Comparison of ENCODE assay signal across 22 cellular contexts in genomic region chr22:49845666-49846459, GRCh38. TPM values are rescaled to one million over a fixed set of nuclear protein-coding genes. Genes with fewer than 3 reads are reported as not detected.
DNase-seq lines count a peak whose midpoint lies in the region; ATAC-seq and TF ChIP-seq lines count a peak whose summit lies in the region.
"Had no signal": no experiment of that assay in that cellular context is flagged by ENCODE, and none has a peak within 500 bp of the region (broad histone marks: within the 10 kb centered on the region; RNA-seq: fewer than 3 reads in every experiment).

No MANE protein-coding gene starts in this region.

- DNase-seq in activated naive CD4-positive, alpha-beta T cell treated with anti-CD3 and anti-CD28 coated beads, Interleukin-2, amount 10 ng/mL, durations not matched to agents 7 days and 5 days, result no peak
- DNase-seq in CD4-positive, alpha-beta T cell, result no peak
- peak; percentile 55 for DNase-seq in posterior vena cava (ENCODE audit: low spot score)
- no peak for DNase-seq in activated T-cell treated with anti-CD3 and anti-CD28 coated beads for 4 hours
- no peak for DNase-seq in cortex of kidney (lab: John Stamatoyannopoulos, UW)
- DNase-seq in activated CD4-positive, alpha-beta memory T cell treated with anti-CD3 and anti-CD28 coated beads, Interleukin-2, amount 10 ng/mL, durations not matched to agents 7 days and 5 days, result no peak
- DNase-seq: 8988T; ACHN; CD4-positive, CD25-positive, alpha-beta regulatory T cell; CD8-positive, alpha-beta memory T cell; DMS 273 treated with DMSO at 0.1 percent for 48 hours; DMS79; EL; GDM1; GM23248; H7; HCEC 1CT had no signal

- H3K27ac Mint-ChIP-seq in activated naive CD4-positive, alpha-beta T cell treated with anti-CD3 and anti-CD28 coated beads, Interleukin-2, amount 50 U/mL, for 24 hours, result peak overlapping the region; percentile 35
- no peak overlapping the region for H3K27ac Mint-ChIP-seq in activated naive CD4-positive, alpha-beta T cell treated with anti-CD3 and anti-CD28 coated beads, Interleukin-2, amount 10 ng/mL, durations not matched to agents 7 days and 5 days
- no peak overlapping the region for H3K27ac Mint-ChIP-seq in CD4-positive, alpha-beta T cell
- H3K27ac Mint-ChIP-seq in activated CD4-positive, alpha-beta memory T cell treated with anti-CD3 and anti-CD28 coated beads, Interleukin-2, amount 10 ng/mL, durations not matched to agents 7 days and 5 days, result no peak overlapping the region

- H3K9me3 ChIP-seq in CD4-positive, alpha-beta T cell (ENCODE audit: control insufficient read depth, low read length), result no peaks in the 10 kb centered on the region
- H3K9me3 ChIP-seq: A549, BLaER1 had no signal

- no peaks in the 10 kb centered on the region for H3K36me3 Mint-ChIP-seq in activated naive CD4-positive, alpha-beta T cell treated with anti-CD3 and anti-CD28 coated beads, Interleukin-2, amount 50 U/mL, for 24 hours
- H3K36me3 Mint-ChIP-seq in activated naive CD4-positive, alpha-beta T cell treated with anti-CD3 and anti-CD28 coated beads, Interleukin-2, amount 10 ng/mL, durations not matched to agents 7 days and 5 days, result no peaks in the 10 kb centered on the region
- no peaks in the 10 kb centered on the region for H3K36me3 Mint-ChIP-seq in CD4-positive, alpha-beta T cell (ENCODE audit: low read depth)
- H3K36me3 Mint-ChIP-seq in activated CD4-positive, alpha-beta memory T cell treated with anti-CD3 and anti-CD28 coated beads, Interleukin-2, amount 10 ng/mL, durations not matched to agents 7 days and 5 days (ENCODE audit: low read depth), result peaks cover 3% of the 10 kb centered on the region
- H3K36me3 Mint-ChIP-seq: CD4-positive, CD25-positive, alpha-beta regulatory T cell; CD8-positive, alpha-beta memory T cell had no signal

- H3K27me3 ChIP-seq in CD4-positive, alpha-beta T cell (ENCODE audit: control insufficient read depth, insufficient read depth, low read length), result no peaks in the 10 kb centered on the region

- peaks cover 9% of the 10 kb centered on the region for H3K4me1 Mint-ChIP-seq in activated naive CD4-positive, alpha-beta T cell treated with anti-CD3 and anti-CD28 coated beads, Interleukin-2, amount 50 U/mL, for 24 hours
- H3K4me1 Mint-ChIP-seq in activated naive CD4-positive, alpha-beta T cell treated with anti-CD3 and anti-CD28 coated beads, Interleukin-2, amount 10 ng/mL, durations not matched to agents 7 days and 5 days, result peaks cover 13% of the 10 kb centered on the region
- H3K4me1 Mint-ChIP-seq in CD4-positive, alpha-beta T cell (ENCODE audit: low read depth), result peaks cover 8% of the 10 kb centered on the region
- peaks cover 23% of the 10 kb centered on the region for H3K4me1 Mint-ChIP-seq in activated CD4-positive, alpha-beta memory T cell treated with anti-CD3 and anti-CD28 coated beads, Interleukin-2, amount 10 ng/mL, durations not matched to agents 7 days and 5 days

- H3K4me3 Mint-ChIP-seq in activated naive CD4-positive, alpha-beta T cell treated with anti-CD3 and anti-CD28 coated beads, Interleukin-2, amount 50 U/mL, for 24 hours, result no peak overlapping the region
- no peak overlapping the region for H3K4me3 Mint-ChIP-seq in activated naive CD4-positive, alpha-beta T cell treated with anti-CD3 and anti-CD28 coated beads, Interleukin-2, amount 10 ng/mL, durations not matched to agents 7 days and 5 days
- peak overlapping the region; percentile 46 for H3K4me3 Mint-ChIP-seq in CD4-positive, alpha-beta T cell
- no peak overlapping the region for H3K4me3 Mint-ChIP-seq in activated CD4-positive, alpha-beta memory T cell treated with anti-CD3 and anti-CD28 coated beads, Interleukin-2, amount 10 ng/mL, durations not matched to agents 7 days and 5 days

- POLR2A ChIA-PET in CD4-positive, alpha-beta T cell (lab: Charles Lee), result no interaction called here
- POLR2A ChIA-PET in activated CD4-positive, alpha-beta memory T cell treated with anti-CD3 and anti-CD28 coated beads, Interleukin-2, amount 10 ng/mL, durations not matched to agents 7 days and 5 days (lab: Charles Lee), result interaction anchor here (0.9 to 2.0 kb wide), 5 partner anchors 9 to 115 kb away, joined by 3 to 7 read pairs (median 4); partner anchors contain the start of gene PIM3

- no peaks in the 10 kb centered on the region for H3K9me3 Mint-ChIP-seq in activated naive CD4-positive, alpha-beta T cell treated with anti-CD3 and anti-CD28 coated beads, Interleukin-2, amount 50 U/mL, for 24 hours
- no peaks in the 10 kb centered on the region for H3K9me3 Mint-ChIP-seq in activated naive CD4-positive, alpha-beta T cell treated with anti-CD3 and anti-CD28 coated beads, Interleukin-2, amount 10 ng/mL, durations not matched to agents 7 days and 5 days
- no peaks in the 10 kb centered on the region for H3K9me3 Mint-ChIP-seq in CD4-positive, alpha-beta T cell
- no peaks in the 10 kb centered on the region for H3K9me3 Mint-ChIP-seq in activated CD4-positive, alpha-beta memory T cell treated with anti-CD3 and anti-CD28 coated beads, Interleukin-2, amount 10 ng/mL, durations not matched to agents 7 days and 5 days
- H3K9me3 Mint-ChIP-seq: CD8-positive, alpha-beta memory T cell had no signal

- CTCF ChIA-PET in activated naive CD4-positive, alpha-beta T cell treated with anti-CD3 and anti-CD28 coated beads, Interleukin-2, amount 10 ng/mL, durations not matched to agents 7 days and 5 days (lab: Charles Lee), result no interaction called here
- CTCF ChIA-PET in CD4-positive, alpha-beta T cell (lab: Charles Lee), result no interaction called here
- CTCF ChIA-PET in activated CD4-positive, alpha-beta memory T cell treated with anti-CD3 and anti-CD28 coated beads, Interleukin-2, amount 10 ng/mL, durations not matched to agents 7 days and 5 days (lab: Charles Lee), result no interaction called here

- no peaks in the 10 kb centered on the region for H3K27me3 Mint-ChIP-seq in activated naive CD4-positive, alpha-beta T cell treated with anti-CD3 and anti-CD28 coated beads, Interleukin-2, amount 50 U/mL, for 24 hours
- H3K27me3 Mint-ChIP-seq in activated naive CD4-positive, alpha-beta T cell treated with anti-CD3 and anti-CD28 coated beads, Interleukin-2, amount 10 ng/mL, durations not matched to agents 7 days and 5 days, result peaks cover 88% of the 10 kb centered on the region
- H3K27me3 Mint-ChIP-seq in CD4-positive, alpha-beta T cell, result peaks cover 2% of the 10 kb centered on the region
- H3K27me3 Mint-ChIP-seq in activated CD4-positive, alpha-beta memory T cell treated with anti-CD3 and anti-CD28 coated beads, Interleukin-2, amount 10 ng/mL, durations not matched to agents 7 days and 5 days, result peaks cover 33% of the 10 kb centered on the region

- ATAC-seq in CD4-positive, alpha-beta T cell (ENCODE audit: poor library complexity), result no peak
- ATAC-seq: A549, GM12878 had no signal

- intact Hi-C loops in CD4-positive, alpha-beta T cell (cut with DNase I, micrococcal nuclease), result no loop called here
- intact Hi-C loops in posterior vena cava (cut with DNase I), result no loop called here

- no peak for TF ChIP-seq CTCF in CD4-positive, alpha-beta T cell (IDR thresholded peaks at IDR 0.05)

- H3K27ac ChIP-seq in CD4-positive, alpha-beta T cell (ENCODE audit: low read depth, low read length), result no peak overlapping the region
- H3K27ac ChIP-seq: A549, BLaER1, C4-2B, GM23248 had no signal

RNA-seq across cellular contexts. Expression of gene ZBED4, which starts 7.8 kb away (rescaled TPM):
- 10 to 100 TPM; 14.8 to 15.0 TPM for total RNA-seq in CD4-positive, alpha-beta T cell
- 1 to 10 TPM; 7.3 to 8.5 TPM for total RNA-seq in posterior vena cava
- 10 to 100 TPM; 20.6 to 21.8 TPM for total RNA-seq in activated CD4-positive, alpha-beta memory T cell treated with anti-CD3 and anti-CD28 coated beads, Interleukin-2, amount 10 ng/mL, durations not matched to agents 7 days and 5 days

RNA-seq across cellular contexts. Expression of gene BRD1, which starts 18.2 kb away (rescaled TPM):
- 100 to 1,000 TPM; 129 to 130 TPM for total RNA-seq in CD4-positive, alpha-beta T cell
- 10 to 100 TPM; 20.8 to 21.7 TPM for total RNA-seq in posterior vena cava
- total RNA-seq in activated CD4-positive, alpha-beta memory T cell treated with anti-CD3 and anti-CD28 coated beads, Interleukin-2, amount 10 ng/mL, durations not matched to agents 7 days and 5 days, result 10 to 100 TPM; 54.7 to 55.4 TPM
